Comparison of ENCODE assay signal across 8 cellular contexts in genomic region chr7:47291461-47292051, GRCh38.
DNase-seq lines count a peak whose midpoint lies in the region; ATAC-seq and TF ChIP-seq lines count a peak whose summit lies in the region.

No MANE protein-coding gene starts in this region.

- ATAC-seq in GM21390 (IDR thresholded peaks at IDR 0.05; ENCODE audit: unreplicated experiment) (peak; percentile 95), HG03575 (IDR thresholded peaks at IDR 0.05; ENCODE audit: extremely low read depth, insufficient number of reproducible peaks, low FRiP score, unreplicated experiment) (peak; percentile 94)
- ATAC-seq in activated naive CD8-positive, alpha-beta T cell treated with anti-CD3 and anti-CD28 coated beads, Interleukin-2, amount 10 ng/mL, durations not matched to agents 7 days and 5 days (ENCODE audit: low read depth) = peak; percentile 63

- H3K4me3 Mint-ChIP-seq in activated naive CD8-positive, alpha-beta T cell treated with anti-CD3 and anti-CD28 coated beads, Interleukin-2, amount 10 ng/mL, durations not matched to agents 7 days and 5 days = no peak overlapping the region
- H3K4me3 Mint-ChIP-seq in endothelial cell (ENCODE audit: unreplicated experiment) = no peak overlapping the region

- H3K27ac Mint-ChIP-seq in activated naive CD8-positive, alpha-beta T cell treated with anti-CD3 and anti-CD28 coated beads, Interleukin-2, amount 10 ng/mL, durations not matched to agents 7 days and 5 days = no peak overlapping the region
- H3K27ac Mint-ChIP-seq in endothelial cell (ENCODE audit: unreplicated experiment) = no peak overlapping the region

- H3K9me3 ChIP-seq in HAP-1 = no peaks in the 10 kb centered on the region

- TF ChIP-seq CTCF in GM10266 (IDR thresholded peaks at IDR 0.05; ENCODE audit: control insufficient read depth, insufficient read depth, low read depth, missing control alignments) (no peak), endothelial cell (IDR thresholded peaks at IDR 0.05; ENCODE audit: unreplicated experiment) (no peak)

- H3K36me3 ChIP-seq in HAP-1 (replicated peaks) = peaks cover 77% of the 10 kb centered on the region

- H3K4me1 Mint-ChIP-seq in activated naive CD8-positive, alpha-beta T cell treated with anti-CD3 and anti-CD28 coated beads, Interleukin-2, amount 10 ng/mL, durations not matched to agents 7 days and 5 days = peaks cover 9% of the 10 kb centered on the region
- H3K4me1 Mint-ChIP-seq in endothelial cell (ENCODE audit: unreplicated experiment) = no peaks in the 10 kb centered on the region

- in situ Hi-C loops in HAP-1 (cut with MboI; ENCODE audit: low sequenced_read_pairs) = no loop called here

- no peaks in the 10 kb centered on the region for H3K36me3 Mint-ChIP-seq in activated naive CD8-positive, alpha-beta T cell treated with anti-CD3 and anti-CD28 coated beads, Interleukin-2, amount 10 ng/mL, durations not matched to agents 7 days and 5 days
- H3K36me3 Mint-ChIP-seq in endothelial cell (ENCODE audit: low read depth, unreplicated experiment) = no peaks in the 10 kb centered on the region

- POLR2A ChIA-PET in activated naive CD8-positive, alpha-beta T cell treated with anti-CD3 and anti-CD28 coated beads, Interleukin-2, amount 10 ng/mL, durations not matched to agents 7 days and 5 days (lab: Charles Lee) = no interaction called here

- H3K27me3 Mint-ChIP-seq in activated naive CD8-positive, alpha-beta T cell treated with anti-CD3 and anti-CD28 coated beads, Interleukin-2, amount 10 ng/mL, durations not matched to agents 7 days and 5 days = peaks cover 4% of the 10 kb centered on the region
- H3K27me3 Mint-ChIP-seq in endothelial cell (ENCODE audit: unreplicated experiment) = no peaks in the 10 kb centered on the region

- no peak overlapping the region for H3K4me3 ChIP-seq in HAP-1

- peaks cover 13% of the 10 kb centered on the region for H3K4me1 ChIP-seq in HAP-1

- H3K9me3 Mint-ChIP-seq in activated naive CD8-positive, alpha-beta T cell treated with anti-CD3 and anti-CD28 coated beads, Interleukin-2, amount 10 ng/mL, durations not matched to agents 7 days and 5 days = no peaks in the 10 kb centered on the region
- H3K9me3 Mint-ChIP-seq in endothelial cell (ENCODE audit: unreplicated experiment) = no peaks in the 10 kb centered on the region

- no peaks in the 10 kb centered on the region for H3K27me3 ChIP-seq in HAP-1 (ENCODE audit: low read depth)

- DNase-seq in GM10266 (ENCODE audit: extremely low spot score) (peak; percentile 69), mesenteric fat pad (ENCODE audit: low spot score) (peak; percentile 18), HAP-1 (ENCODE audit: low spot score in 2 of 2) (no peak), 8988T (no peak), endothelial cell (ENCODE audit: low spot score) (no peak)
- DNase-seq in activated naive CD8-positive, alpha-beta T cell treated with anti-CD3 and anti-CD28 coated beads, Interleukin-2, amount 10 ng/mL, durations not matched to agents 7 days and 5 days = no peak

Comparison
In these comparisons a context has a peak if more than half of its experiments do, and no peak if none do; other contexts are left out.
1. DNase-seq: peak in GM10266 (single experiment) and mesenteric fat pad (single experiment); none in activated naive CD8-positive, alpha-beta T cell treated with anti-CD3 and anti-CD28 coated beads, Interleukin-2, amount 10 ng/mL, durations not matched to agents 7 days and 5 days (single experiment), HAP-1 (0 of 2), 8988T (single experiment) and endothelial cell (single experiment).
2. Peak in every context shown above with its lines, with median percentiles within 50 percentile points of each other: ATAC-seq.